21 cellular contexts compared by ENCODE assay signal in genomic region chr11:46020084-46020483, GRCh38.
"Had no signal": no experiment of that assay in that cellular context is flagged by ENCODE, and none has a peak within 500 bp of the region (broad histone marks: within the 10 kb centered on the region; RNA-seq: fewer than 3 reads in every experiment).

No MANE protein-coding gene starts in this region.

- DNase-seq: Kasumi-1, MM.1S, NCI-H1092 treated with DMSO at 0.1 percent for 48 hours, NCI-H1436, NCI-H187, NCI-H2029, NCI-H2081 treated with DMSO at 0.1 percent for 48 hours, NCI-H2171, NCI-H226, NCI-H446 treated with DMSO at 0.1 percent for 48 hours, NCI-H510A treated with DMSO at 0.1 percent for 48 hours, NCI-H526, NCI-H82, Right ventricle myocardium superior, RPMI8226, SIG-M5, SK-N-SH, SW 1271, T-cell had no signal

- H3K27ac Mint-ChIP-seq: IgD-negative memory B cell, T-cell had no signal

- H3K4me1 Mint-ChIP-seq: IgD-negative memory B cell had no signal

- ATAC-seq: K562, T-cell had no signal

- H3K9me3 Mint-ChIP-seq: IgD-negative memory B cell had no signal

- H3K27me3 Mint-ChIP-seq: IgD-negative memory B cell, T-cell had no signal

- H3K4me3 Mint-ChIP-seq: IgD-negative memory B cell, T-cell had no signal
